Comparison of ENCODE assay signal across 8 cellular contexts in the genomic region with DNA sequence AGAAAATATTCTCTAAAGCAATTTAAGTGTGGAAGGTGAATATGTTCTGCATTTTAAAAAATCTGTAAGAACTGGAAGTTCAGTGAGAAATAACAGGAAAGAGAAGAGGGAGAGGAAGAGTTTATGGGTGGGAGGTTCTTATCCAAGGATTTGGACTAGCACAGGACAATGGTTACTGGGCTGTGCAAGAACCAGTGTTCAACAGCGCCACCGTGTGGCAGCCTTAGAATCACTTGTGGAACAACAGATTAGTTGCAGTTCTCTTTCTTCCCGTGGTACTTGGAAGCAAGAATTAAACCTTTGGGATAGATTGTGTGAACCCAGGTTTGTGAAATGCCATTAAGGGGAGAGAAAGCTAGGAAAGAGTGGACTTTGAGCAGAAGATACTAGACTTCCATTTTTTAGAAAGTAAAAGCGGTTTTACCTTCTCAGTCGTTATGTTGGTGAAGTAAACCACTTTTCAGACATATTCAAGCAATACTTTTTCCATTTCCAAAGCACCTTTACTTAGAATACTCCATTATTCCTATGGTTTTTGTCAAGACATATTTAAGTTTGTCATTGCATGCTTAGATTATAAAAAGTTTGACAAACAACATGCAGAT.
DNase-seq lines count a peak whose midpoint lies in the region; ATAC-seq and TF ChIP-seq lines count a peak whose summit lies in the region.

No MANE protein-coding gene starts in this region.

- no peaks in the 10 kb centered on the region for H3K4me1 ChIP-seq in heart left ventricle

- WGBS in heart left ventricle, 4 donors = 48 to 52% (median 50%) methylated on average over 5 of the region's 5 CpGs

- H3K36me3 ChIP-seq in heart left ventricle = no peaks in the 10 kb centered on the region

- peaks cover 0 to 45% (median 28%) of the 10 kb centered on the region in 12 donors for H3K9me3 ChIP-seq in heart left ventricle

- peak in 8 of 12 donors; percentile 20 to 41 (median 32) for TF ChIP-seq CTCF in heart left ventricle (IDR thresholded peaks at IDR 0.05)

- H3K4me3 ChIP-seq in heart left ventricle = no peak overlapping the region

- no peak overlapping the region for H3K27ac ChIP-seq in heart left ventricle

- intact Hi-C loops in heart left ventricle (cut with DNase I) (no loop called here), Right ventricle myocardium superior (cut with DNase I) (no loop called here)

- ATAC-seq in heart left ventricle (no peak), Right ventricle myocardium superior (ENCODE audit: poor library complexity) (no peak), HG02610 (IDR thresholded peaks at IDR 0.05; ENCODE audit: unreplicated experiment) (no peak), left lobe of liver (no peak)

- H3K27me3 ChIP-seq in heart left ventricle = no peaks in the 10 kb centered on the region

- TF ChIP-seq POLR2A in heart left ventricle (IDR thresholded peaks at IDR 0.05) = no peak

- DNase-seq in heart left ventricle (no peak), Right ventricle myocardium superior (no peak), OCI-M1 (lab: John Stamatoyannopoulos, UW) (peak; percentile 86), ecto neural progenitor cell (ENCODE audit: low spot score) (peak; percentile 59), cortex of kidney (lab: John Stamatoyannopoulos, UW) (no peak), left lobe of liver (ENCODE audit: low spot score) (no peak)
- peak; percentile 17 for DNase-seq in stimulated activated CD4-positive, alpha-beta T cell treated with anti-CD3 and anti-CD28 coated beads, Interleukin-4, amount 100 ng/mL, for 1 hour

Comparison
In these comparisons a context has a peak if more than half of its experiments do, and no peak if none do; other contexts are left out.
1. DNase-seq: peak in OCI-M1 (single experiment), ecto neural progenitor cell (single experiment) and stimulated activated CD4-positive, alpha-beta T cell treated with anti-CD3 and anti-CD28 coated beads, Interleukin-4, amount 100 ng/mL, for 1 hour (single experiment); none in heart left ventricle (0 of 5), Right ventricle myocardium superior (single experiment), cortex of kidney (single experiment) and left lobe of liver (single experiment).